ENCODE assay signal across 8 cellular contexts in the genomic region with DNA sequence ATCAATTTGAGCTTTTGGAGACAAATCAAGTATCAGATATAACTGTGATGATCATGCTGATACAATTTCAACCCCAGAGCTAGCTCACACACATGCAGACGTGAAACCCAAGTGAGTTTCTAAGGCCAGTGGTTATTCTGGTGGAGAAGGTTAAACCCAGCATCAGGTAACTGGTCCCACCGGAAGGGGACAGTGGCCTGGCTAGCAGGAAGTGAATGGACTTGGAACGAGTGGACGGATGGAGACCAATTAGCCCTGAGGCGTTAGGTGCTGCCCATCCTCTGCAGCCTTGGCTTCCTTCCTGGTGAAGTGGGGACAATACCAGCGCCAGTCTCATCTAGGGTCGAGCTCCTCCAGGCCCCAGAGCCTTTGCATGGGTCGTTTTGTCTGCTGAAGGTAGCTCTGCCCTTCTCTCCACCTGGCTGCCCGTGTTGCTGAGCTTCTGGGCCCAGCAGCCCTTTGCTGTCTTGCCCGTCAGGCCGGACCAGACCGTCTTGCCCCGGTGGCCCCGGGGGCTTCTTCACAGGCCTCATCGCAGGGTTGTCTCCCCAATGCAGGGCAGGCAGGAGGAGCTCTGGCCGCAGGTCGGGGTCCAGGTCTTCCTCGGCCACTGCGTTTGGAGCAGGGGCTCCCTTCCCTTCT. TPM values are rescaled to one million over a fixed set of nuclear protein-coding genes. Genes with fewer than 3 reads are reported as not detected.
DNase-seq lines count a peak whose midpoint lies in the region; ATAC-seq and TF ChIP-seq lines count a peak whose summit lies in the region.

No MANE protein-coding gene starts in this region.

- H3K27me3 Mint-ChIP-seq in CD4-positive, CD25-positive, alpha-beta regulatory T cell = peaks cover 5% of the 10 kb centered on the region
- peaks cover 6% of the 10 kb centered on the region for H3K27me3 Mint-ChIP-seq in endothelial cell (ENCODE audit: unreplicated experiment)

- peaks cover 37% of the 10 kb centered on the region for H3K79me2 ChIP-seq in PC-3 (ENCODE audit: low read length)

- intact Hi-C loops in PC-3 (cut with micrococcal nuclease) = loop anchor here (1.0 kb wide), 4 partner anchors 20 to 159 kb away; a partner anchor contains a TSS

- H3K27ac Mint-ChIP-seq in CD4-positive, CD25-positive, alpha-beta regulatory T cell = peak overlapping the region; percentile 79 to 97 (median 95)
- peak overlapping the region; percentile 50 for H3K27ac Mint-ChIP-seq in endothelial cell (ENCODE audit: unreplicated experiment)

- H3K4me3 ChIP-seq in CD4-positive, CD25-positive, alpha-beta regulatory T cell (ENCODE audit: low read depth, low read length) = no peak overlapping the region
- peak overlapping the region; percentile 63 for H3K4me3 ChIP-seq in PC-3 (ENCODE audit: low read length)
- peak overlapping the region; percentile 57 for H3K4me3 ChIP-seq in neuron (ENCODE audit: low read length)

- H3K36me3 ChIP-seq in CD4-positive, CD25-positive, alpha-beta regulatory T cell (ENCODE audit: control insufficient read depth, insufficient read depth, low read length) = no peaks in the 10 kb centered on the region
- H3K36me3 ChIP-seq in PC-3 (ENCODE audit: low read depth, low read length) (no peaks in the 10 kb centered on the region), neuron (ENCODE audit: insufficient read depth, low read length) (no peaks in the 10 kb centered on the region)

- no peaks in the 10 kb centered on the region for H3K36me3 Mint-ChIP-seq in CD4-positive, CD25-positive, alpha-beta regulatory T cell
- H3K36me3 Mint-ChIP-seq in endothelial cell (ENCODE audit: low read depth, unreplicated experiment) = peaks cover 8% of the 10 kb centered on the region

- no peaks in the 10 kb centered on the region for H3F3A ChIP-seq in PC-3 (ENCODE audit: low read length, unreplicated experiment)

- H2AFZ ChIP-seq in PC-3 (ENCODE audit: low read length) (peak overlapping the region; percentile 93), neuron (ENCODE audit: low read depth, low read length) (peak overlapping the region; percentile 74)

- no peaks in the 10 kb centered on the region for H3K9me3 Mint-ChIP-seq in CD4-positive, CD25-positive, alpha-beta regulatory T cell
- no peaks in the 10 kb centered on the region for H3K9me3 Mint-ChIP-seq in endothelial cell (ENCODE audit: unreplicated experiment)

- peaks cover 32% of the 10 kb centered on the region for H3K4me1 ChIP-seq in CD4-positive, CD25-positive, alpha-beta regulatory T cell (ENCODE audit: control insufficient read depth, insufficient read depth, low read length, poor library complexity, severe bottlenecking)
- H3K4me1 ChIP-seq in PC-3 (ENCODE audit: insufficient read depth, low read length) (peaks cover 43% of the 10 kb centered on the region), neuron (ENCODE audit: insufficient read depth, low read length) (peaks cover 34% of the 10 kb centered on the region)

- H3K9me2 ChIP-seq in PC-3 (replicated peaks; ENCODE audit: low read length) = no peaks in the 10 kb centered on the region

- H3K27ac ChIP-seq in CD4-positive, CD25-positive, alpha-beta regulatory T cell (ENCODE audit: insufficient read depth, low read length, poor library complexity, severe bottlenecking) = peak overlapping the region; percentile 58
- H3K27ac ChIP-seq in PC-3 (ENCODE audit: low read length) = no peak overlapping the region

- no peak for TF ChIP-seq CTCF in PC-3 (conservative IDR thresholded peaks at IDR 0.05; ENCODE audit: low read depth, low read length)
- TF ChIP-seq CTCF in endothelial cell (IDR thresholded peaks at IDR 0.05; ENCODE audit: unreplicated experiment) = no peak

- peak in 1 of 3 donors; percentile 5 for DNase-seq in CD4-positive, CD25-positive, alpha-beta regulatory T cell
- no peak for DNase-seq in PC-3
- no peak for DNase-seq in endothelial cell (ENCODE audit: low spot score)
- no peak for DNase-seq in cerebellar nuclear complex (lab: John Stamatoyannopoulos, UW)
- DNase-seq in NCI-H1694 (lab: John Stamatoyannopoulos, UW) = no peak
- no peak for DNase-seq in medulla oblongata (ENCODE audit: extremely low spot score)
- no peak for DNase-seq in amniotic stem cell (lab: John Stamatoyannopoulos, UW)

- H3K9ac ChIP-seq in PC-3 (ENCODE audit: low read length) = no peak overlapping the region

- peak overlapping the region; percentile 79 for H3K4me2 ChIP-seq in PC-3 (ENCODE audit: low read length)

- H3K4me1 Mint-ChIP-seq in CD4-positive, CD25-positive, alpha-beta regulatory T cell = peaks cover 33 to 58% (median 38%) of the 10 kb centered on the region in 4 donors
- H3K4me1 Mint-ChIP-seq in endothelial cell (ENCODE audit: unreplicated experiment) = peaks cover 17% of the 10 kb centered on the region

- no TSS peak for BruUV-seq in PC-3 (replicated peaks; lab: Mats Ljungman, UMichigan)

- no peaks in the 10 kb centered on the region for H3K9me3 ChIP-seq in CD4-positive, CD25-positive, alpha-beta regulatory T cell (ENCODE audit: control insufficient read depth in 2 of 2, low read length in 2 of 2)
- H3K9me3 ChIP-seq in PC-3 (ENCODE audit: low read length) (no peaks in the 10 kb centered on the region), neuron (ENCODE audit: low read length) (no peaks in the 10 kb centered on the region)

- H4K20me1 ChIP-seq in PC-3 (ENCODE audit: low read length) = no peaks in the 10 kb centered on the region

- H3K4me3 Mint-ChIP-seq in CD4-positive, CD25-positive, alpha-beta regulatory T cell = peak overlapping the region; percentile 80 to 90 (median 84)
- H3K4me3 Mint-ChIP-seq in endothelial cell (ENCODE audit: unreplicated experiment) = peak overlapping the region; percentile 87

- CTCF ChIA-PET in PC-3 (lab: Charles Lee) = interaction anchor here (1.4 kb wide), 1 partner anchor 20 kb away, joined by 4 read pairs; no protein-coding TSS in a partner anchor

- POLR2A ChIA-PET in PC-3 (lab: Charles Lee; ENCODE audit: unreplicated experiment) = interaction anchor here (0.7 kb wide), 1 partner anchor 15 kb away, joined by 4 read pairs; no protein-coding TSS in a partner anchor

- no peaks in the 10 kb centered on the region for H3K27me3 ChIP-seq in CD4-positive, CD25-positive, alpha-beta regulatory T cell (ENCODE audit: control insufficient read depth, insufficient read depth, low read length)
- H3K27me3 ChIP-seq in PC-3 (ENCODE audit: low read length) (no peaks in the 10 kb centered on the region), neuron (ENCODE audit: insufficient read depth, low read length) (no peaks in the 10 kb centered on the region)

- no peak for ATAC-seq in CD4-positive, CD25-positive, alpha-beta regulatory T cell (ENCODE audit: low read depth in 2 of 2)
- ATAC-seq in PC-3 = no peak

RNA-seq across cellular contexts. Expression of a gene that starts 0.9 kb away (rescaled TPM):
- total RNA-seq in CD4-positive, CD25-positive, alpha-beta regulatory T cell = 5.8 TPM
- polyA plus RNA-seq in CD4-positive, CD25-positive, alpha-beta regulatory T cell = 10 to 100 TPM in 2 of 4 donors, 1 to 10 TPM in 2; 8.1 to 14.3 (median 10.8) TPM
- total RNA-seq in PC-3 (2014; rRNA removed) (13.1 and 13.6 TPM in 2 replicates), endothelial cell (ENCODE audit: unreplicated experiment) (11.9 TPM)

RNA-seq across cellular contexts. Expression of a gene that starts 46.0 kb away (rescaled TPM):
- total RNA-seq in CD4-positive, CD25-positive, alpha-beta regulatory T cell = not detected
- not detected for polyA plus RNA-seq in CD4-positive, CD25-positive, alpha-beta regulatory T cell
- total RNA-seq in PC-3 (2014; rRNA removed) (9.8 and 10.8 TPM in 2 replicates), endothelial cell (ENCODE audit: unreplicated experiment) (1.1 TPM)

RNA-seq across cellular contexts. Expression of a gene that starts 57.3 kb away (rescaled TPM):
- 40.1 TPM for total RNA-seq in CD4-positive, CD25-positive, alpha-beta regulatory T cell
- polyA plus RNA-seq in CD4-positive, CD25-positive, alpha-beta regulatory T cell = 100 to 1,000 TPM; 116 to 159 (median 133) TPM
- total RNA-seq in PC-3 (2014; rRNA removed) = 103 and 140 TPM in 2 replicates
- total RNA-seq in endothelial cell (ENCODE audit: unreplicated experiment) = 72.8 TPM
